In the genomic region with DNA sequence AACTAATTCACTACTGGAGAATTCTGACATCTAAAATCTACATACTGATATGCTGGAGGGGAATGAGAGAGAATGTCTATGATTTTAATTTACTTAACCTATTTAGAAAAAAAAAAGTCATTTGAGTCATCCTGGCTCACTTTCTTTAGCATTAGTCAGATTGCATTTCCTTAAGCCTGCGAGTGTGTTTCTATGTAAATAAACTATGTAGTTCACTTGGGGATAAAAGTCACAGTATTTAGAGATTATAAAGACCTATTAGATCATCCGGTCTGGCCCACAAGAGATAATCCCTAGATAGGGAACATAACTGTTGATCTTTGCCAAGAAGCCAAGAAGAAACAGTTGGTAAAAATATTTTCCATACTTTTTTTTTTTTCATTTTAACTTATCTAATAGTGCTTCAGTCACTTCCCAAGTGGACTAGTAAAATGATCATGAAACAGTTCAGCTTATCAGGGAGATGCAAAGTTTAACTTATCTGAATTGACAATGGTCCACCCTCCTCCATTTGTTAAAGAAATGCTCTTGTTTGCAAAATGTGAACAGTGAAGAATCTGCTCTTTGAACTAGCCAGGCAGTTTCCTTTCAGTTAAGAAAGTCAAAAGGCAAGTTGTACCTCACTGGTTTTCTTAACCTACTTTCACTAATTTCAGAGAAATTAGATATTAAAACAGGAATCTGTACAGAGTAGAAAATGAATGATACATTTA, we compare ENCODE assay signal across 14 cellular contexts. TPM values are rescaled to one million over a fixed set of nuclear protein-coding genes. Genes with fewer than 3 reads are reported as not detected.
DNase-seq lines count a peak whose midpoint lies in the region; ATAC-seq, FAIRE-seq and TF ChIP-seq lines count a peak whose summit lies in the region.
"Had no signal": no experiment of that assay in that cellular context is flagged by ENCODE, and none has a peak within 500 bp of the region (broad histone marks: within the 10 kb centered on the region; RNA-seq: fewer than 3 reads in every experiment).

No MANE protein-coding gene starts in this region.

- no peaks in the 10 kb centered on the region for H3K36me3 ChIP-seq in kidney epithelial cell (ENCODE audit: control insufficient read depth, insufficient read depth, low read length)
- H3K36me3 ChIP-seq: BE2C, gastrocnemius medialis had no signal

- H3K27me3 Mint-ChIP-seq in chondrocyte (ENCODE audit: low read depth) = no peaks in the 10 kb centered on the region
- peaks cover 7% of the 10 kb centered on the region for H3K27me3 Mint-ChIP-seq in type B pancreatic cell

- H3K4me1 Mint-ChIP-seq in chondrocyte (ENCODE audit: low read depth) (peaks cover 45% of the 10 kb centered on the region), type B pancreatic cell (ENCODE audit: unreplicated experiment) (peaks cover 17% of the 10 kb centered on the region)

- H3K9me3 Mint-ChIP-seq in chondrocyte (ENCODE audit: low read depth) = no peaks in the 10 kb centered on the region
- H3K9me3 Mint-ChIP-seq in type B pancreatic cell = no peaks in the 10 kb centered on the region

- H3K4me3 ChIP-seq in kidney epithelial cell (ENCODE audit: low read depth, low read length) = no peak overlapping the region
- H3K4me3 ChIP-seq: gastrocnemius medialis had no signal

- H3K4me3 Mint-ChIP-seq in chondrocyte (ENCODE audit: unreplicated experiment) = no peak overlapping the region
- H3K4me3 Mint-ChIP-seq in type B pancreatic cell = no peak overlapping the region
- H3K4me3 Mint-ChIP-seq: neural crest cell had no signal

- H3K27me3 ChIP-seq in kidney epithelial cell (ENCODE audit: control insufficient read depth, insufficient read depth, low read length) = no peaks in the 10 kb centered on the region
- H3K27me3 ChIP-seq: BE2C, gastrocnemius medialis had no signal

- peak overlapping the region; percentile 76 for H3K27ac Mint-ChIP-seq in chondrocyte (ENCODE audit: unreplicated experiment)
- no peak overlapping the region for H3K27ac Mint-ChIP-seq in type B pancreatic cell

- FAIRE-seq in HTR-8/SVneo (lab: Jason Lieb, UNC) = peak; percentile 36
- FAIRE-seq: GM18507 had no signal

- no peak for ATAC-seq in GM21515 (IDR thresholded peaks at IDR 0.05; ENCODE audit: unreplicated experiment)
- ATAC-seq: gastrocnemius medialis had no signal

- no peak for TF ChIP-seq CTCF in chondrocyte (IDR thresholded peaks at IDR 0.05)
- no peak for TF ChIP-seq CTCF in kidney epithelial cell (IDR thresholded peaks at IDR 0.05; ENCODE audit: insufficient read depth, low read length, poor library complexity, severe bottlenecking)
- no peak for TF ChIP-seq CTCF in type B pancreatic cell (conservative IDR thresholded peaks at IDR 0.05)

- H3K36me3 Mint-ChIP-seq in chondrocyte (ENCODE audit: low read depth) (no peaks in the 10 kb centered on the region), type B pancreatic cell (peaks cover 4% of the 10 kb centered on the region)

- DNase-seq in A172 (ENCODE audit: low spot score) = peak; percentile 78
- peak; percentile 70 for DNase-seq in HTR-8/SVneo (ENCODE audit: insufficient read length, low spot score)
- DNase-seq in chondrocyte (ENCODE audit: low spot score) = no peak
- peak; percentile 32 for DNase-seq in kidney epithelial cell (ENCODE audit: low read depth)
- no peak for DNase-seq in type B pancreatic cell (ENCODE audit: extremely low spot score, unreplicated experiment)
- DNase-seq in inferior parietal cortex (ENCODE audit: extremely low spot score) = no peak
- DNase-seq in germinal center (ENCODE audit: low spot score) = no peak
- DNase-seq: BE2C, gastrocnemius medialis, H7 had no signal

RNA-seq across cellular contexts. Expression of a gene that starts 21.2 kb away (rescaled TPM):
- 1.1 and 1.5 TPM in 2 replicates for total RNA-seq in A172 (2014; rRNA removed; shearing (Covaris generic))
- total RNA-seq in chondrocyte (0.35 to 0.68 TPM (median 0.41 TPM) in 3 replicates), kidney epithelial cell (not detected in 2 replicates), type B pancreatic cell (ENCODE audit: low replicate concordance) (0.33 and 0.48 TPM in 2 replicates)
- total RNA-seq: H7; neural crest cell; T-helper 2 cell treated with Interferon-gamma antibody and Interleukin-4, amounts not matched to agents 100 ng/mL and 5 ng/mL, for 36 hours had no signal

Comparison
In these comparisons a context has a peak if more than half of its experiments do, and no peak if none do; other contexts are left out.
1. DNase-seq: peak in A172 (single experiment), HTR-8/SVneo (single experiment) and kidney epithelial cell (single experiment); none in chondrocyte (single experiment), type B pancreatic cell (single experiment), inferior parietal cortex (single experiment) and germinal center (single experiment).